7 cellular contexts compared by ENCODE assay signal in the genomic region with DNA sequence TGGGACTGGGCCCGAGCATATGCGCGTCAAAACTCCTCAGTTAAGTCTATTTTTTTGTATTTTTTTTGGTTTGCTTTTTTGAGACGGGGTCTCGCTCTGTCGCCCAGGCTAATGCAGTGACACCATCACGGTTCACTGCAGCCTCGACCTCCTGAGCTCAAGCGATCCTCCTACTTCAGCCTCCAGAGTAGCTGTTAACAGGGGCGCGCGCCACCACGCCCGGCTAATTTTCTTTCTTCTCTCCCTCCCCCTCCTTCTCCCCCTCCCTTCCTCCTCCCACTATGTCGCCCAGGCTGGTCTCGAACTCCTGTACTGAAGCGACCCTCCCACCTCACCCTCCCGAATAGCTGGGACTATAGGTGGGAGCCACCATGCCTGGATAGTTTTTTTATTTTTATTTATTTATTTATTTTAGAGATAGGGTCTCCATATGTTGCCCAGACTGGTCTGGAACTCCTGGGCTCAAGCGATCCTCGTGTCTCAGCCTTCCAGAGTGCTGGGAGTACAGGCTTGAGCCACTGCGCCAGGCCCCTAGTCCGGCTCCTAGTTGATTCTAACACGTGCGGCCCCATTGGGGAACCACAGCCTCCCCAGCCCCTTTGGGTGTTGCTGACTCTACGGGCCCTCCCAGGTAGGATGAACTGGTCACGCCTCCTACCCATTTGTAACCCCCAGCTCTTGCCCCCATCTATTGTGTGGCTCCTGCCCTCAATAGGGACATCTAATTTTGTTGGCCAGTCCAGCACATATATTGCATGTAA. TPM values are rescaled to one million over a fixed set of nuclear protein-coding genes. Genes with fewer than 3 reads are reported as not detected.
DNase-seq lines count a peak whose midpoint lies in the region; ATAC-seq, FAIRE-seq and TF ChIP-seq lines count a peak whose summit lies in the region.

No MANE protein-coding gene starts in this region.

- no peaks in the 10 kb centered on the region for H3K36me3 Mint-ChIP-seq in activated T-helper 2 cell treated with anti-CD3 and anti-CD28 coated beads, Interferon-gamma antibody, Interleukin-2, Interleukin-4, amounts not matched to agents 10 μg/mL and 5 μg/mL and 100 μg/mL, durations not matched to agents 14 hours and 24 hours and 36 hours (ENCODE audit: low read depth)
- H3K36me3 Mint-ChIP-seq in stimulated activated memory B cell treated with anti-CD40 and anti-IgM and Interleukin-4, amounts not matched to agents 10 μg/mL and 1 μg/mL and 100 μg/mL, for 72 hours, result no peaks in the 10 kb centered on the region

- intact Hi-C loops in activated T-helper 2 cell treated with anti-CD3 and anti-CD28 coated beads, Interferon-gamma antibody, Interleukin-2, Interleukin-4, amounts not matched to agents 10 μg/mL and 5 μg/mL and 100 μg/mL, durations not matched to agents 14 hours and 24 hours and 36 hours (cut with micrococcal nuclease), result loop anchor here (1.0 to 10.0 kb wide), 9 partner anchors 19 to 157 kb away; a partner anchor contains a TSS

- H3K9me3 Mint-ChIP-seq in activated T-helper 2 cell treated with anti-CD3 and anti-CD28 coated beads, Interferon-gamma antibody, Interleukin-2, Interleukin-4, amounts not matched to agents 10 μg/mL and 5 μg/mL and 100 μg/mL, durations not matched to agents 14 hours and 24 hours and 36 hours, result no peaks in the 10 kb centered on the region
- H3K9me3 Mint-ChIP-seq in stimulated activated memory B cell treated with anti-CD40 and anti-IgM and Interleukin-4, amounts not matched to agents 10 μg/mL and 1 μg/mL and 100 μg/mL, for 72 hours, result no peaks in the 10 kb centered on the region

- peak overlapping the region; percentile 61 for H3K4me3 ChIP-seq in HL-60 (replicated peaks; ENCODE audit: insufficient read depth, low read length)
- peak overlapping the region; percentile 65 for H3K4me3 ChIP-seq in iPS-18a (ENCODE audit: low read length)

- no peak for TF ChIP-seq CTCF in HL-60 (IDR thresholded peaks at IDR 0.05; ENCODE audit: insufficient read depth, low read length)

- H3K4me1 Mint-ChIP-seq in activated T-helper 2 cell treated with anti-CD3 and anti-CD28 coated beads, Interferon-gamma antibody, Interleukin-2, Interleukin-4, amounts not matched to agents 10 μg/mL and 5 μg/mL and 100 μg/mL, durations not matched to agents 14 hours and 24 hours and 36 hours (ENCODE audit: low read depth), result peaks cover 25% of the 10 kb centered on the region
- peaks cover 48% of the 10 kb centered on the region for H3K4me1 Mint-ChIP-seq in stimulated activated memory B cell treated with anti-CD40 and anti-IgM and Interleukin-4, amounts not matched to agents 10 μg/mL and 1 μg/mL and 100 μg/mL, for 72 hours

- ATAC-seq in stimulated activated memory B cell treated with anti-CD40 and anti-IgM and Interleukin-4, amounts not matched to agents 10 μg/mL and 1 μg/mL and 100 μg/mL, for 72 hours, result no peak

- no peak for FAIRE-seq in HTR-8/SVneo (lab: Jason Lieb, UNC)

- H3K27me3 ChIP-seq in HL-60 (ENCODE audit: insufficient read depth, poor library complexity, severe bottlenecking) (no peaks in the 10 kb centered on the region), iPS-18a (ENCODE audit: control insufficient read depth, insufficient read depth, low read length) (no peaks in the 10 kb centered on the region)

- DNase-seq in HL-60 (ENCODE audit: low read depth in 1 of 2, low spot score in 1 of 2) (no peak), NCI-H2081 (lab: John Stamatoyannopoulos, UW) (no peak), GDM1 (lab: John Stamatoyannopoulos, UW) (no peak), HTR-8/SVneo (ENCODE audit: insufficient read length, low spot score) (no peak)
- no peak for DNase-seq in activated T-helper 2 cell treated with anti-CD3 and anti-CD28 coated beads, Interferon-gamma antibody, Interleukin-2, Interleukin-4, amounts not matched to agents 10 μg/mL and 5 μg/mL and 100 μg/mL, durations not matched to agents 14 hours and 24 hours and 36 hours (ENCODE audit: low spot score)

- H3K9me3 ChIP-seq in iPS-18a (ENCODE audit: control insufficient read depth, low read depth, low read length), result no peaks in the 10 kb centered on the region

- peak overlapping the region; percentile 88 for H3K27ac ChIP-seq in HL-60 (replicated peaks)
- peak overlapping the region; percentile 73 for H3K27ac ChIP-seq in iPS-18a (ENCODE audit: low read length)

- H3K4me1 ChIP-seq in iPS-18a (ENCODE audit: control insufficient read depth, low read depth, low read length), result peaks cover 7% of the 10 kb centered on the region

- no peaks in the 10 kb centered on the region for H3K36me3 ChIP-seq in iPS-18a (ENCODE audit: control insufficient read depth, low read depth, low read length)

- H3K9ac ChIP-seq in iPS-18a (ENCODE audit: low read length), result peak overlapping the region; percentile 63

- H3K4me3 Mint-ChIP-seq in activated T-helper 2 cell treated with anti-CD3 and anti-CD28 coated beads, Interferon-gamma antibody, Interleukin-2, Interleukin-4, amounts not matched to agents 10 μg/mL and 5 μg/mL and 100 μg/mL, durations not matched to agents 14 hours and 24 hours and 36 hours (ENCODE audit: low read depth), result peak overlapping the region; percentile 90
- H3K4me3 Mint-ChIP-seq in stimulated activated memory B cell treated with anti-CD40 and anti-IgM and Interleukin-4, amounts not matched to agents 10 μg/mL and 1 μg/mL and 100 μg/mL, for 72 hours, result peak overlapping the region; percentile 88

- no peaks in the 10 kb centered on the region for H3K27me3 Mint-ChIP-seq in activated T-helper 2 cell treated with anti-CD3 and anti-CD28 coated beads, Interferon-gamma antibody, Interleukin-2, Interleukin-4, amounts not matched to agents 10 μg/mL and 5 μg/mL and 100 μg/mL, durations not matched to agents 14 hours and 24 hours and 36 hours (ENCODE audit: low read depth)
- H3K27me3 Mint-ChIP-seq in stimulated activated memory B cell treated with anti-CD40 and anti-IgM and Interleukin-4, amounts not matched to agents 10 μg/mL and 1 μg/mL and 100 μg/mL, for 72 hours, result no peaks in the 10 kb centered on the region

- peak overlapping the region; percentile 79 for H3K27ac Mint-ChIP-seq in activated T-helper 2 cell treated with anti-CD3 and anti-CD28 coated beads, Interferon-gamma antibody, Interleukin-2, Interleukin-4, amounts not matched to agents 10 μg/mL and 5 μg/mL and 100 μg/mL, durations not matched to agents 14 hours and 24 hours and 36 hours
- peak overlapping the region; percentile 96 for H3K27ac Mint-ChIP-seq in stimulated activated memory B cell treated with anti-CD40 and anti-IgM and Interleukin-4, amounts not matched to agents 10 μg/mL and 1 μg/mL and 100 μg/mL, for 72 hours

RNA-seq across cellular contexts. Expression of a gene that starts 0.8 kb away (rescaled TPM):
- total RNA-seq in activated T-helper 2 cell treated with anti-CD3 and anti-CD28 coated beads, Interferon-gamma antibody, Interleukin-2, Interleukin-4, amounts not matched to agents 10 μg/mL and 5 μg/mL and 100 μg/mL, durations not matched to agents 14 hours and 24 hours and 36 hours, result 1.1 and 1.5 TPM in 2 replicates

RNA-seq across cellular contexts. Expression of a gene that starts 5.4 kb away (rescaled TPM):
- 1,217 and 1,244 TPM in 2 replicates for total RNA-seq in activated T-helper 2 cell treated with anti-CD3 and anti-CD28 coated beads, Interferon-gamma antibody, Interleukin-2, Interleukin-4, amounts not matched to agents 10 μg/mL and 5 μg/mL and 100 μg/mL, durations not matched to agents 14 hours and 24 hours and 36 hours

RNA-seq across cellular contexts. Expression of a gene that starts 13.8 kb away (rescaled TPM):
- total RNA-seq in activated T-helper 2 cell treated with anti-CD3 and anti-CD28 coated beads, Interferon-gamma antibody, Interleukin-2, Interleukin-4, amounts not matched to agents 10 μg/mL and 5 μg/mL and 100 μg/mL, durations not matched to agents 14 hours and 24 hours and 36 hours, result 0.57 and 0.91 TPM in 2 replicates

RNA-seq across cellular contexts. Expression of a gene that starts 19.1 kb away (rescaled TPM):
- 0.76 and 2.2 TPM in 2 replicates for total RNA-seq in activated T-helper 2 cell treated with anti-CD3 and anti-CD28 coated beads, Interferon-gamma antibody, Interleukin-2, Interleukin-4, amounts not matched to agents 10 μg/mL and 5 μg/mL and 100 μg/mL, durations not matched to agents 14 hours and 24 hours and 36 hours

RNA-seq across cellular contexts. Expression of a gene that starts 26.8 kb away (rescaled TPM):
- total RNA-seq in activated T-helper 2 cell treated with anti-CD3 and anti-CD28 coated beads, Interferon-gamma antibody, Interleukin-2, Interleukin-4, amounts not matched to agents 10 μg/mL and 5 μg/mL and 100 μg/mL, durations not matched to agents 14 hours and 24 hours and 36 hours, result 11.2 and 12.2 TPM in 2 replicates
